ENCODE assay signal across 14 cellular contexts in the genomic region with DNA sequence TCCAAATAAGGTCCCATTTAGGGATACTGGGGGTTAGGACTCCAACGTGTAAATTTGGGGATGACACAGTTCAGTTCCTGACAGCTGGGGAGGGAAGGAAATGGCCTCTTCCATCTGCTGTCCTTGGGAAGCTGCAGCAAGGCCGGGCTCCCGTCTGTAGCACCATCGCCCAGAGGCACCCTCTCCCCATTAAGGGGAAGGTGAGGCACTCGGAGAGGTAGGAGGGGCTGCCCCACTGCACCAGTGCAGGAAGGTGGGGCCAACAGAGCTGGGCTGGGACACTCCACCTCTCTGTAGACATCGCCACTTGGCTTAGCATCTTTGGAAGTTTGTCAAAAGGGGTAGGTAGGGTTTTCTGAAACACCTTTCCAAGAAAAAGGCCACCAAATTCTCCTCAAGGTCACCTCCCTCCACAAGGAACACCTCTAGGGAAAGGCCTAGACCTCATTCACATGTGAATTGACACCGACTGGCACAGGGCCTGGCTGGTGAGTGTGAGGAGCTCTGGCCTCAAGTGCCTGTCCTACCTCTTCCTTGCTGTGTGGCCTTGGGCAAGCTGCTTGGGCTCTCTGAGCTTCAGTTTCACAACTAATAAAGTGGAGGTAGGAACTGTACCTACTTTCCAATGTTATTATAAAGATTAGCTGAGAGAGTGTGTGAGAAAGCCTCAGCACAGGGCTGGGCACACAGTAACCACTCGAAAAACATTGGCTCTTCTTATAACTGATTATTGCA.
"Had no signal": no experiment of that assay in that cellular context is flagged by ENCODE, and none has a peak within 500 bp of the region (broad histone marks: within the 10 kb centered on the region; RNA-seq: fewer than 3 reads in every experiment).

No MANE protein-coding gene starts in this region.

- H3K36me3 ChIP-seq: suprapubic skin, thyroid gland had no signal

- H3K27me3 ChIP-seq: suprapubic skin, thyroid gland had no signal

- DNase-seq: effector memory CD4-positive, alpha-beta T cell; foreskin melanocyte; head of caudate nucleus; hippocampal formation; kidney glomerular epithelial cell; mesendoderm; naive thymus-derived CD8-positive, alpha-beta T cell; right cardiac atrium; stimulated activated CD4-positive, alpha-beta T cell treated with anti-CD3 and anti-CD28 coated beads, Interleukin-4, amount 100 ng/mL, for 1 hour; stimulated activated CD8-positive, alpha-beta memory T cell treated with anti-CD3 and anti-CD28 coated beads, Interleukin-4, amount 100 ng/mL, for 48 hours; stimulated activated naive CD8-positive, alpha-beta T cell treated with anti-CD3 and anti-CD28 coated beads, Interleukin-15, Interleukin-2, amounts not matched to agents 100 U/mL and 50 U/mL, for 24 hours; thyroid gland had no signal

- ATAC-seq: naive thymus-derived CD8-positive, alpha-beta T cell; stimulated activated effector memory CD8-positive, alpha-beta T cell treated with anti-CD3 and anti-CD28 coated beads, Interleukin-12 subunit alpha, Interleukin-12 subunit beta, amount 100 ng/mL, for 72 hours; stimulated activated naive CD8-positive, alpha-beta T cell treated with anti-CD3 and anti-CD28 coated beads, Interleukin-15, Interleukin-2, amounts not matched to agents 100 U/mL and 50 U/mL, for 24 hours had no signal

- H3K4me3 ChIP-seq: suprapubic skin, thyroid gland had no signal

- H3K27ac ChIP-seq: thyroid gland had no signal

- H3K9me3 ChIP-seq: suprapubic skin, thyroid gland had no signal
